Comparison of ENCODE assay signal across 6 cellular contexts in the genomic region with DNA sequence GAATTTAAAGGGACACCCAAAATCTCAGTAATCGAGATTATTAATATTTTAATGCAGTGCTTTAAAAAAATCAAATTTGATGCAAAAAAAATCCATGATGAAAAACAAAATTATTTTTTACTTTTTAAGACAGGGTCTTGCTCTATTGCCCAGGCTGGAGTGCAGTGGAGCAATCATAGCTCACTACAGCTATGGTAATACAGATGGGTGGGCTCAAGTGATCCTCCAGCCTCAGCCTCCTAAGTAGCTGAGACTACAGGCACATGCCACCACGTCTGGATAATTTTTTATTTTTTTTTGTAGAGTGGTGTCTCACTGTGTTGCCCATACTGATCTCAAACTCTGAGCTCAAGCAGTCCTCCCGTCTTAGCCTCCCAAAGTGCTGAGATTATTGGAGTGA.
"Had no signal": no experiment of that assay in that cellular context is flagged by ENCODE, and none has a peak within 500 bp of the region (broad histone marks: within the 10 kb centered on the region; RNA-seq: fewer than 3 reads in every experiment).

No MANE protein-coding gene starts in this region.

- H3K4me3 Mint-ChIP-seq: IgD-negative memory B cell had no signal

- H3K9me3 Mint-ChIP-seq: IgD-negative memory B cell had no signal

- DNase-seq: IMR-90, KG1 had no signal

- ATAC-seq: HepG2 had no signal

- H3K27ac ChIP-seq: KMS-11 had no signal

- H3K27me3 Mint-ChIP-seq: IgD-negative memory B cell had no signal

- FAIRE-seq: HepG2, HTR-8/SVneo had no signal

- H3K4me2 ChIP-seq: KMS-11 had no signal

- H3K9ac ChIP-seq: KMS-11 had no signal
